Comparison of ENCODE assay signal across 27 cellular contexts in genomic region chr11:63499874-63500273, GRCh38. TPM values are rescaled to one million over a fixed set of nuclear protein-coding genes. Genes with fewer than 3 reads are reported as not detected.
"Had no signal": no experiment of that assay in that cellular context is flagged by ENCODE, and none has a peak within 500 bp of the region (broad histone marks: within the 10 kb centered on the region; RNA-seq: fewer than 3 reads in every experiment).

No MANE protein-coding gene starts in this region.

- H3K9me3 ChIP-seq: right lobe of liver, testis, thyroid gland had no signal

- H3K79me2 ChIP-seq: hepatocyte, parathyroid adenoma had no signal

- H2AFZ ChIP-seq: hepatocyte, parathyroid adenoma had no signal

- H3K4me1 ChIP-seq: parathyroid adenoma, transverse colon, vagina had no signal

- H3K4me3 ChIP-seq: hepatocyte, lower lobe of right lung, psoas muscle, right lobe of liver, stomach, testis, thyroid gland, transverse colon, upper lobe of left lung, vagina had no signal

- H3K4me2 ChIP-seq: hepatocyte had no signal

- H3K27ac ChIP-seq: hepatocyte, lower lobe of right lung, parathyroid adenoma, psoas muscle, right lobe of liver, stomach, testis, thyroid gland, transverse colon, upper lobe of left lung, vagina had no signal

- FAIRE-seq: keratinocyte had no signal

- H3K27me3 ChIP-seq: hepatocyte, right lobe of liver, stomach, testis, thyroid gland, transverse colon, upper lobe of left lung, vagina had no signal

- H3K9ac ChIP-seq: parathyroid adenoma had no signal

- H3K36me3 ChIP-seq: lower lobe of right lung, right lobe of liver, stomach, thyroid gland, transverse colon, upper lobe of left lung, vagina had no signal

- DNase-seq: kidney glomerular epithelial cell; left cardiac atrium; lower lobe of right lung; mammary epithelial cell; mesenchymal stem cell; naive thymus-derived CD8-positive, alpha-beta T cell; occipital lobe; psoas muscle; right lobe of liver; stimulated activated CD4-positive, alpha-beta T cell treated with anti-CD3 and anti-CD28 coated beads, Interleukin-12 subunit alpha, Interleukin-12 subunit beta, amount 100 ng/mL, for 4 hours; stimulated activated CD4-positive, alpha-beta T cell treated with anti-CD3 and anti-CD28 coated beads, Interleukin-15, amount 100 ng/mL, for 24 hours; stimulated activated CD4-positive, alpha-beta T cell treated with anti-CD3 and anti-CD28 coated beads, Interleukin-2, amount 100 ng/mL, for 24 hours; stimulated activated CD4-positive, alpha-beta T cell treated with anti-CD3 and anti-CD28 coated beads, Interleukin-4, amount 100 ng/mL, for 1 hour; stimulated activated naive B cell treated with anti-CD40 and anti-IgM and Interleukin-4, amounts not matched to agents 10 μg/mL and 1 μg/mL and 100 μg/mL, for 72 hours; stimulated activated naive CD8-positive, alpha-beta T cell treated with anti-CD3 and anti-CD28 coated beads, Interleukin-15, Interleukin-2, amounts not matched to agents 100 U/mL and 50 U/mL, for 24 hours; stomach; testis; thyroid gland; transverse colon; upper lobe of left lung had no signal

- ATAC-seq: left cardiac atrium; left lobe of liver; lower lobe of right lung; naive thymus-derived CD8-positive, alpha-beta T cell; psoas muscle; right lobe of liver; stimulated activated naive B cell treated with anti-CD40 and anti-IgM and Interleukin-4, amounts not matched to agents 10 μg/mL and 1 μg/mL and 100 μg/mL, for 72 hours; stimulated activated naive CD8-positive, alpha-beta T cell treated with anti-CD3 and anti-CD28 coated beads, Interleukin-15, Interleukin-2, amounts not matched to agents 100 U/mL and 50 U/mL, for 24 hours had no signal

RNA-seq across cellular contexts. Expression of gene LGALS12, which starts 6.0 kb away (rescaled TPM):
- total RNA-seq: hepatocyte; left lobe of liver; mammary epithelial cell; naive thymus-derived CD8-positive, alpha-beta T cell; neural crest cell; occipital lobe; osteocyte had no signal
- polyA plus RNA-seq: hepatocyte; keratinocyte; mammary epithelial cell; naive thymus-derived CD8-positive, alpha-beta T cell had no signal

RNA-seq across cellular contexts. Expression of gene PLAAT5, which starts 8.9 kb away (rescaled TPM):
- total RNA-seq: left lobe of liver, osteocyte, right lobe of liver had no signal
- polyA plus RNA-seq: keratinocyte, mammary epithelial cell had no signal

RNA-seq across cellular contexts. Expression of gene PLAAT4, which starts 36.7 kb away (rescaled TPM):
- total RNA-seq: neural crest cell had no signal
